ENCODE assay signal across 1 cellular context in the genomic region with DNA sequence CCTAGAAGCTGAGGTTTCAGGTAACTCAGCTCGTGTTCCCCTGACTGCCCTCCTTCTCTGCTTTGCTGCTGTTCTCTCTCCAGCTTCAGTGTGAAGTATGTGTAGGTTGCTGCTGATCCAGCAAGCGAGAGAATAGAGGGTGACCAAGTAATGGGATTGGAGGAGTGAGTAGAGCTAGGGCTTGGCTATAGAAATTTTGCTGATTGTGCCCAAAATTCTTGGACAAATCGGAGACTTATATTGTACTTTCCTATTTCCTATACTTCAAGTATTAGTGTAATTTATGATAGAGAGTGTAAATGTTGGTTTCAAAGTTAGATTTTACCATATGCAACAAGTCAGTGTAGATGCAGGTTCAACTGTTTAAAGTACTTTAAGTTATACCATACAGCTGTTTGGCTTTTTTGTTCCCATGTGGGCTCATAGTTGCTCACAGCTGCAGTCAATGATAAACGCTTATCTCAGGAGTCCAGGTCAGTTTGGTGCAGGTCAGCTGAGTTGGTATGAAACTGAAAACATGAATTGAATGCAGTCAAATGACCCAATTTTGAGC.
TF ChIP-seq lines count a peak whose summit lies in the region.

No MANE protein-coding gene starts in this region.

TF ChIP-seq in K562, 482 proteins besides CTCF, POLR2A, EP300 and RAD21 (continued from another document and continues in another):
- TF ChIP-seq TSHZ1 (CRISPR knock-in tag; IDR thresholded peaks at IDR 0.05): no peak
- TF ChIP-seq, protein P1, sequence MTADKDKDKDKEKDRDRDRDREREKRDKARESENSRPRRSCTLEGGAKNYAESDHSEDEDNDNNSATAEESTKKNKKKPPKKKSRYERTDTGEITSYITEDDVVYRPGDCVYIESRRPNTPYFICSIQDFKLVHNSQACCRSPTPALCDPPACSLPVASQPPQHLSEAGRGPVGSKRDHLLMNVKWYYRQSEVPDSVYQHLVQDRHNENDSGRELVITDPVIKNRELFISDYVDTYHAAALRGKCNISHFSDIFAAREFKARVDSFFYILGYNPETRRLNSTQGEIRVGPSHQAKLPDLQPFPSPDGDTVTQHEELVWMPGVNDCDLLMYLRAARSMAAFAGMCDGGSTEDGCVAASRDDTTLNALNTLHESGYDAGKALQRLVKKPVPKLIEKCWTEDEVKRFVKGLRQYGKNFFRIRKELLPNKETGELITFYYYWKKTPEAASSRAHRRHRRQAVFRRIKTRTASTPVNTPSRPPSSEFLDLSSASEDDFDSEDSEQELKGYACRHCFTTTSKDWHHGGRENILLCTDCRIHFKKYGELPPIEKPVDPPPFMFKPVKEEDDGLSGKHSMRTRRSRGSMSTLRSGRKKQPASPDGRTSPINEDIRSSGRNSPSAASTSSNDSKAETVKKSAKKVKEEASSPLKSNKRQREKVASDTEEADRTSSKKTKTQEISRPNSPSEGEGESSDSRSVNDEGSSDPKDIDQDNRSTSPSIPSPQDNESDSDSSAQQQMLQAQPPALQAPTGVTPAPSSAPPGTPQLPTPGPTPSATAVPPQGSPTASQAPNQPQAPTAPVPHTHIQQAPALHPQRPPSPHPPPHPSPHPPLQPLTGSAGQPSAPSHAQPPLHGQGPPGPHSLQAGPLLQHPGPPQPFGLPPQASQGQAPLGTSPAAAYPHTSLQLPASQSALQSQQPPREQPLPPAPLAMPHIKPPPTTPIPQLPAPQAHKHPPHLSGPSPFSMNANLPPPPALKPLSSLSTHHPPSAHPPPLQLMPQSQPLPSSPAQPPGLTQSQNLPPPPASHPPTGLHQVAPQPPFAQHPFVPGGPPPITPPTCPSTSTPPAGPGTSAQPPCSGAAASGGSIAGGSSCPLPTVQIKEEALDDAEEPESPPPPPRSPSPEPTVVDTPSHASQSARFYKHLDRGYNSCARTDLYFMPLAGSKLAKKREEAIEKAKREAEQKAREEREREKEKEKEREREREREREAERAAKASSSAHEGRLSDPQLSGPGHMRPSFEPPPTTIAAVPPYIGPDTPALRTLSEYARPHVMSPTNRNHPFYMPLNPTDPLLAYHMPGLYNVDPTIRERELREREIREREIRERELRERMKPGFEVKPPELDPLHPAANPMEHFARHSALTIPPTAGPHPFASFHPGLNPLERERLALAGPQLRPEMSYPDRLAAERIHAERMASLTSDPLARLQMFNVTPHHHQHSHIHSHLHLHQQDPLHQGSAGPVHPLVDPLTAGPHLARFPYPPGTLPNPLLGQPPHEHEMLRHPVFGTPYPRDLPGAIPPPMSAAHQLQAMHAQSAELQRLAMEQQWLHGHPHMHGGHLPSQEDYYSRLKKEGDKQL (CRISPR knock-in tag; IDR thresholded peaks at IDR 0.05; ENCODE audit: borderline replicate concordance): no peak
- TF ChIP-seq CBX8 (IDR thresholded peaks at IDR 0.05; ENCODE audit: borderline replicate concordance, extremely low read depth, low read depth, low read length, poor library complexity, severe bottlenecking): no peak
- TF ChIP-seq E2F6 (IDR thresholded peaks at IDR 0.05; ENCODE audit: borderline replicate concordance in 1 of 2, extremely low read depth in 1 of 2, insufficient read depth in 1 of 2, insufficient read length in 1 of 2, low read depth in 1 of 2, low read length in 1 of 2, poor library complexity in 1 of 2, severe bottlenecking in 1 of 2): no peak
- TF ChIP-seq, protein P2, sequence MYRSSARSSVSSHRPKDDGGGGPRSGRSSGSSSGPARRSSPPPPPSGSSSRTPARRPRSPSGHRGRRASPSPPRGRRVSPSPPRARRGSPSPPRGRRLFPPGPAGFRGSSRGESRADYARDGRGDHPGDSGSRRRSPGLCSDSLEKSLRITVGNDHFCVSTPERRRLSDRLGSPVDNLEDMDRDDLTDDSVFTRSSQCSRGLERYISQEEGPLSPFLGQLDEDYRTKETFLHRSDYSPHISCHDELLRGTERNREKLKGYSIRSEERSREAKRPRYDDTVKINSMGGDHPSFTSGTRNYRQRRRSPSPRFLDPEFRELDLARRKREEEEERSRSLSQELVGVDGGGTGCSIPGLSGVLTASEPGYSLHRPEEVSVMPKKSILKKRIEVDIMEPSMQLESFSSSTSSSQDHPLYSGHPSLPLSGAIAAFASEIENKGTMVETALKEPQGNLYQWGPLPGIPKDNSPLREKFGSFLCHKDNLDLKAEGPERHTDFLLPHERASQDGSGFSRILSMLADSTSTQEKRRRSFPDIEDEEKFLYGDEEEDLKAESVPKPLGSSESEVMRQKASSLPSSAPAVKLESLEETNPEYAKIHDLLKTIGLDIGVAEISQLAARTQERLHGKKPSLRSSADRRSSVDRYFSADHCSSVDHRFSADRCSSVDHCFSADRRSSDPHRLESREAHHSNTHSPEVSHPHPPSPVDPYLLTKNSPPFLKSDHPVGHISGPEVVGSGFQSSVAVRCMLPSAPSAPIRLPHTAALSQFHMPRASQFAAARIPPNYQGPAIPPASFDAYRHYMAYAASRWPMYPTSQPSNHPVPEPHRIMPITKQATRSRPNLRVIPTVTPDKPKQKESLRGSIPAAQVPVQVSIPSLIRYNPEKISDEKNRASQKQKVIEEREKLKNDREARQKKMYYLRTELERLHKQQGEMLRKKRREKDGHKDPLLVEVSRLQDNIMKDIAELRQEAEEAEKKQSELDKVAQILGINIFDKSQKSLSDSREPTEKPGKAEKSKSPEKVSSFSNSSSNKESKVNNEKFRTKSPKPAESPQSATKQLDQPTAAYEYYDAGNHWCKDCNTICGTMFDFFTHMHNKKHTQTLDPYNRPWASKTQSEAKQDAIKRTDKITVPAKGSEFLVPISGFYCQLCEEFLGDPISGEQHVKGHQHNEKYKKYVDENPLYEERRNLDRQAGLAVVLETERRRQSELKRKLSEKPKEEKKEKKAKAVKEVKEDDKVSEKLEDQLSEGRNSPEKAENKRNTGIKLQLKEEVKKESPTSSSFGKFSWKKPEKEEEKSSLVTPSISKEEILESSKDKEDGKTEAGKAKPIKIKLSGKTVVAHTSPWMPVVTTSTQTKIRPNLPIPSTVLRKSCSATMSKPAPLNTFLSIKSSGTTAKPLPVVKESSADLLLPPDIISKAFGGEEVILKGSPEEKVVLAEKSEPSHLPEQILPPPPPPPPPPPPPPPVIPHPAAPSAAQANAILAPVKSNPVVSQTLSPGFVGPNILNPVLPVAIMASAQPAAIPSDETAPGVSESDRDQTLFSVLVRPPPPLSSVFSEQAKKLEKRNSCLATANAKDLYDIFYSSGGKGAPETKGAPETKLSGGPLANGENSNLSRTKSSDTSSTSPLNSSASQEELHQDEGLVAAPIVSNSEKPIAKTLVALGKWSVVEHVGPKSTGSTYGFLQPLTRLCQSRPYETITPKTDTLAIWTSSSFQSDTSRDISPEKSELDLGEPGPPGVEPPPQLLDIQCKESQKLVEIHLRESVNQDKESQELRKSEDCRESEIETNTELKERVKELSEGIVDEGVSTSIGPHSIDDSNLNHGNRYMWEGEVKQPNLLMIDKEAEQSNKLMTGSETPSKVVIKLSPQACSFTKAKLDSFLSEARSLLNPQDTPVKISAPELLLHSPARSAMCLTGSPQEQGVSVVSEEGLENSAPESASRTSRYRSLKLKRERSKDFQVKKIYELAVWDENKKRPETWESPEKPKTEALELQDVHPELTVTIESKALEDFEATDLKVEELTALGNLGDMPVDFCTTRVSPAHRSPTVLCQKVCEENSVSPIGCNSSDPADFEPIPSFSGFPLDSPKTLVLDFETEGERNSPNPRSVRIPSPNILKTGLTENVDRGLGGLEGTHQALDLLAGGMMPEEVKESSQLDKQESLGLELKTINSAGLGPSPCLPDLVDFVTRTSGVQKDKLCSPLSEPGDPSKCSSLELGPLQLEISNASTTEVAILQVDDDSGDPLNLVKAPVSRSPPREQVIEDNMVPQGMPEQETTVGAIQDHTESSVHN (IDR thresholded peaks at IDR 0.05; ENCODE audit: borderline replicate concordance in 1 of 2, low read depth in 1 of 2): peak; percentile 97 to 98; a peak in 3 of 4 replicates
- TF ChIP-seq ZNF644 (tag; IDR thresholded peaks at IDR 0.05; ENCODE audit: low read depth): peak; percentile 94
- TF ChIP-seq TCF7 (IDR thresholded peaks at IDR 0.05; ENCODE audit: borderline replicate concordance): 0 out of 2 replicates have a peak, but pooled peaks have one; percentile 37
- no peak for TF ChIP-seq PRPF4 (IDR thresholded peaks at IDR 0.05; ENCODE audit: insufficient read depth, low read depth, low read length, poor library complexity, severe bottlenecking)
- TF ChIP-seq SRF (CRISPR knock-in tag; IDR thresholded peaks at IDR 0.05): no peak
- TF ChIP-seq SIN3A (IDR thresholded peaks at IDR 0.05; ENCODE audit: borderline replicate concordance in 2 of 2, control insufficient read depth in 1 of 2, low read depth in 2 of 2, low read length in 2 of 2): peak in 1 of 2 experiments; percentile 83; a peak in 2 of 4 replicates
- no peak for TF ChIP-seq TEAD2 (tag; IDR thresholded peaks at IDR 0.05)
- TF ChIP-seq NFATC3 (IDR thresholded peaks at IDR 0.05): 0 out of 2 replicates have a peak, but pooled peaks have one; percentile 72
- TF ChIP-seq TSC22D4 (tag; IDR thresholded peaks at IDR 0.05): no peak
